Comparison of ENCODE assay signal across 1 cellular context in genomic region chr17:82317394-82318168, GRCh38.
A peak's percentile ranks its signal among the peaks of the same experiment; 100 is the strongest.
TF ChIP-seq lines count a peak whose summit lies in the region.

CD7 (minus strand) TSS chr17:82317608; CDS start chr17:82317495, 113 bp downstream.

TF ChIP-seq in HepG2, 621 proteins besides CTCF, POLR2A, EP300 and RAD21 (continued from another document and continues in another):
- TF ChIP-seq REST (IDR thresholded peaks at IDR 0.05; ENCODE audit: borderline replicate concordance in 1 of 2, low read depth in 1 of 2, low read length in 2 of 2) (no peak), SIX4 (CRISPR knock-in tag; IDR thresholded peaks at IDR 0.05) (peak; percentile 34; the same call in 1 of the 2 replicates), SP1 (IDR thresholded peaks at IDR 0.05) (no peak), SP1 (CRISPR knock-in tag; IDR thresholded peaks at IDR 0.05) (no peak; the same call in 1 of the 2 replicates), RBM39 (IDR thresholded peaks at IDR 0.05; ENCODE audit: low read depth, low read length, poor library complexity, severe bottlenecking) (peak; percentile 46), ZNF251 (CRISPR knock-in tag; IDR thresholded peaks at IDR 0.05) (no peak), GABPB1 (CRISPR knock-in tag; IDR thresholded peaks at IDR 0.05) (peak; percentile 45), ZNF747 (CRISPR knock-in tag; IDR thresholded peaks at IDR 0.05; ENCODE audit: borderline replicate concordance) (no peak), NFATC3 (CRISPR knock-in tag; IDR thresholded peaks at IDR 0.05) (no peak), ARNT (IDR thresholded peaks at IDR 0.05) (no peak), MLX (CRISPR knock-in tag; IDR thresholded peaks at IDR 0.05) (no peak), ZBTB10 (CRISPR knock-in tag; IDR thresholded peaks at IDR 0.05; ENCODE audit: borderline replicate concordance) (no peak), TOE1 (CRISPR knock-in tag; IDR thresholded peaks at IDR 0.05) (peak; percentile 77; the same call in 1 of the 2 replicates), ZNF570 (CRISPR knock-in tag; IDR thresholded peaks at IDR 0.05; ENCODE audit: borderline replicate concordance) (no peak), ZNF3 (CRISPR knock-in tag; IDR thresholded peaks at IDR 0.05) (no peak), ZNF7 (CRISPR knock-in tag; IDR thresholded peaks at IDR 0.05) (no peak), ZBTB20 (CRISPR knock-in tag; IDR thresholded peaks at IDR 0.05; ENCODE audit: borderline replicate concordance, low read depth) (no peak; the same call in 1 of the 2 replicates), CBFB (CRISPR knock-in tag; IDR thresholded peaks at IDR 0.05) (0 out of 2 replicates have a peak, but pooled peaks have one; percentile 13), ZNF839 (CRISPR knock-in tag; IDR thresholded peaks at IDR 0.05; ENCODE audit: borderline replicate concordance) (no peak), ZC3H13 (CRISPR knock-in tag; IDR thresholded peaks at IDR 0.05) (no peak; the same call in 1 of the 2 replicates), HMGXB3 (CRISPR knock-in tag; IDR thresholded peaks at IDR 0.05; ENCODE audit: borderline replicate concordance) (no peak), SRSF1 (optimal IDR thresholded peaks at IDR 0.05; ENCODE audit: low read depth, low read length) (no peak), NCOA1 (CRISPR knock-in tag; IDR thresholded peaks at IDR 0.05) (0 out of 2 replicates have a peak, but pooled peaks have one; percentile 20), ZNF629 (CRISPR knock-in tag; conservative IDR thresholded peaks at IDR 0.05) (0 out of 2 replicates have a peak, but pooled peaks have one; percentile 3), PCBP2 (optimal IDR thresholded peaks at IDR 0.05; ENCODE audit: low read depth, low read length, poor library complexity, severe bottlenecking) (no peak), ZNF737 (CRISPR knock-in tag; IDR thresholded peaks at IDR 0.05; ENCODE audit: borderline replicate concordance) (no peak), ZBTB34 (CRISPR knock-in tag; IDR thresholded peaks at IDR 0.05) (no peak; the same call in 1 of the 2 replicates), ZMAT5 (CRISPR knock-in tag; IDR thresholded peaks at IDR 0.05; ENCODE audit: borderline replicate concordance, low read depth) (no peak), GTF3A (CRISPR knock-in tag; conservative IDR thresholded peaks at IDR 0.05) (peak; percentile 45; the same call in 1 of the 2 replicates), PAF1 (CRISPR knock-in tag; IDR thresholded peaks at IDR 0.05) (no peak), ZNF841 (CRISPR knock-in tag; IDR thresholded peaks at IDR 0.05; ENCODE audit: borderline replicate concordance) (no peak), U2AF2 (IDR thresholded peaks at IDR 0.05; ENCODE audit: low read depth, low read length) (no peak), HNRNPL (IDR thresholded peaks at IDR 0.05; ENCODE audit: low read depth, low read length) (peak; percentile 83), TSC22D2 (CRISPR knock-in tag; IDR thresholded peaks at IDR 0.05; ENCODE audit: borderline replicate concordance) (no peak), LRRFIP1 (CRISPR knock-in tag; conservative IDR thresholded peaks at IDR 0.05) (no peak), ZNF670 (CRISPR knock-in tag; IDR thresholded peaks at IDR 0.05; ENCODE audit: borderline replicate concordance) (peak; percentile 72; the same call in 1 of the 2 replicates), TFE3 (CRISPR knock-in tag; IDR thresholded peaks at IDR 0.05) (no peak; the same call in 1 of the 2 replicates), SALL2 (CRISPR knock-in tag; IDR thresholded peaks at IDR 0.05) (peak; percentile 66; the same call in 1 of the 2 replicates), ZNF136 (CRISPR knock-in tag; IDR thresholded peaks at IDR 0.05; ENCODE audit: low read depth) (peak; percentile 62; the same call in 1 of the 2 replicates), MYNN (CRISPR knock-in tag; IDR thresholded peaks at IDR 0.05; ENCODE audit: low read depth) (no peak), KAT8 (CRISPR knock-in tag; IDR thresholded peaks at IDR 0.05) (peak; percentile 32; the same call in 1 of the 2 replicates), THAP11 (CRISPR knock-in tag; IDR thresholded peaks at IDR 0.05) (no peak), HOXA7 (CRISPR knock-in tag; IDR thresholded peaks at IDR 0.05) (no peak), MBD4 (IDR thresholded peaks at IDR 0.05; ENCODE audit: borderline replicate concordance, low read length) (no peak), FOSL1 (CRISPR knock-in tag; IDR thresholded peaks at IDR 0.05; ENCODE audit: borderline replicate concordance) (peak; percentile 27; the same call in 1 of the 2 replicates)
- TF ChIP-seq, protein P1, sequence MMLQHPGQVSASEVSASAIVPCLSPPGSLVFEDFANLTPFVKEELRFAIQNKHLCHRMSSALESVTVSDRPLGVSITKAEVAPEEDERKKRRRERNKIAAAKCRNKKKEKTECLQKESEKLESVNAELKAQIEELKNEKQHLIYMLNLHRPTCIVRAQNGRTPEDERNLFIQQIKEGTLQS (CRISPR knock-in tag; IDR thresholded peaks at IDR 0.05): no peak
- TF ChIP-seq, protein P2, sequence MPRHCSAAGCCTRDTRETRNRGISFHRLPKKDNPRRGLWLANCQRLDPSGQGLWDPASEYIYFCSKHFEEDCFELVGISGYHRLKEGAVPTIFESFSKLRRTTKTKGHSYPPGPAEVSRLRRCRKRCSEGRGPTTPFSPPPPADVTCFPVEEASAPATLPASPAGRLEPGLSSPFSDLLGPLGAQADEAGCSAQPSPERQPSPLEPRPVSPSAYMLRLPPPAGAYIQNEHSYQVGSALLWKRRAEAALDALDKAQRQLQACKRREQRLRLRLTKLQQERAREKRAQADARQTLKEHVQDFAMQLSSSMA (CRISPR knock-in tag; IDR thresholded peaks at IDR 0.05): 0 out of 2 replicates have a peak, but pooled peaks have one; percentile 21
